Comparison of ENCODE assay signal across 24 cellular contexts in genomic region chr17:41111151-41111885, GRCh38. TPM values are rescaled to one million over a fixed set of nuclear protein-coding genes. Genes with fewer than 3 reads are reported as not detected.
DNase-seq lines count a peak whose midpoint lies in the region; ATAC-seq, FAIRE-seq and TF ChIP-seq lines count a peak whose summit lies in the region.
"Had no signal": no experiment of that assay in that cellular context is flagged by ENCODE, and none has a peak within 500 bp of the region (broad histone marks: within the 10 kb centered on the region; RNA-seq: fewer than 3 reads in every experiment).

No MANE protein-coding gene starts in this region.

- TF ChIP-seq POLR2A in HepG2 (IDR thresholded peaks at IDR 0.05; ENCODE audit: insufficient read depth in 1 of 2, low read depth in 2 of 2, low read length in 2 of 2) (no peak), right lobe of liver (IDR thresholded peaks at IDR 0.05) (no peak)

- H3K36me3 ChIP-seq in HepG2 (replicated peaks in 1 of 2; ENCODE audit: control insufficient read depth in 1 of 2, insufficient read depth in 2 of 2, low read length in 2 of 2) (no peaks in the 10 kb centered on the region), right lobe of liver (no peaks in the 10 kb centered on the region), SJCRH30 (no peaks in the 10 kb centered on the region)
- H3K36me3 ChIP-seq: BLaER1 had no signal

- no peaks in the 10 kb centered on the region for H3K79me2 ChIP-seq in HepG2 (ENCODE audit: insufficient read depth, low read length)

- TF ChIP-seq CTCF in HepG2 (CRISPR knock-in tag; IDR thresholded peaks at IDR 0.05), result no peak
- no peak for TF ChIP-seq CTCF in right lobe of liver (IDR thresholded peaks at IDR 0.05)
- no peak for TF ChIP-seq CTCF in mesothelial cell of epicardium (IDR thresholded peaks at IDR 0.05; ENCODE audit: unreplicated experiment)

- peaks cover 7% of the 10 kb centered on the region for H3K9me3 ChIP-seq in HepG2 (ENCODE audit: low read length)
- H3K9me3 ChIP-seq in right lobe of liver, result no peaks in the 10 kb centered on the region
- peaks cover 15% of the 10 kb centered on the region for H3K9me3 ChIP-seq in SJCRH30 (replicated peaks)

- no peak for ATAC-seq in HepG2
- no peak for ATAC-seq in right lobe of liver
- ATAC-seq in HG03280 (IDR thresholded peaks at IDR 0.05; ENCODE audit: unreplicated experiment), result no peak
- ATAC-seq: T-cell had no signal

- H3K4me3 ChIP-seq in HepG2 (replicated peaks in 1 of 3; ENCODE audit: insufficient read depth in 1 of 3, low read depth in 2 of 3, low read length in 3 of 3), result no peak overlapping the region
- no peak overlapping the region for H3K4me3 ChIP-seq in right lobe of liver
- H3K4me3 ChIP-seq in SJCRH30, result no peak overlapping the region
- H3K4me3 ChIP-seq: BLaER1 had no signal

- H3K27ac ChIP-seq in HepG2 (ENCODE audit: extremely low read length, insufficient read depth, low read length) (no peak overlapping the region), right lobe of liver (no peak overlapping the region), SJCRH30 (no peak overlapping the region)
- H3K27ac ChIP-seq: BLaER1, HL-60, KMS-11 had no signal

- no peak overlapping the region for H3K4me3 Mint-ChIP-seq in mesothelial cell of epicardium
- H3K4me3 Mint-ChIP-seq: CD4-positive, alpha-beta T cell; T-cell had no signal

- no peak overlapping the region for H2AFZ ChIP-seq in HepG2 (ENCODE audit: low read length)

- in situ Hi-C loops in HepG2 (cut with HindIII; ENCODE audit: extremely low pct_ligation_motif_present, low pct_unique_long_range_greater_than_20kb), result no loop called here

- no peak for DNase-seq in HepG2 (ENCODE audit: low spot score)
- no peak for DNase-seq in right lobe of liver
- DNase-seq in LHCN-M2 (ENCODE audit: low read depth), result peak; percentile 11
- DNase-seq in SJCRH30, result no peak
- DNase-seq in mesothelial cell of epicardium (ENCODE audit: low spot score in 2 of 2, unreplicated experiment in 2 of 2), result no peak
- DNase-seq: 8988T; CD4-positive, alpha-beta T cell; DND-41; NCI-H1105; NCI-H2029 treated with DMSO at 0.1 percent for 48 hours; NCI-H345; NCI-H524; NCI-H774; NK-92 treated with Interleukin-12 subunit alpha and Interleukin-12 subunit beta, amount 100 ng/mL, for 24 hours; T-cell had no signal

- H3K27me3 ChIP-seq in HepG2 (ENCODE audit: control insufficient read depth in 1 of 2, insufficient read depth in 2 of 2, low read length in 2 of 2) (peaks cover 4% of the 10 kb centered on the region in 2 experiments; a peak in 3 of 5 replicates), right lobe of liver (no peaks in the 10 kb centered on the region), SJCRH30 (no peaks in the 10 kb centered on the region)
- H3K27me3 ChIP-seq: BLaER1 had no signal

- no peaks in the 10 kb centered on the region for H3K4me1 ChIP-seq in HepG2 (ENCODE audit: insufficient read depth, low read length)
- H3K4me1 ChIP-seq in right lobe of liver, result no peaks in the 10 kb centered on the region
- H3K4me1 ChIP-seq in SJCRH30, result no peaks in the 10 kb centered on the region

- POLR2A ChIA-PET in HepG2 (lab: Yijun Ruan, JAX), result no interaction called here

- H3K4me2 ChIP-seq in HepG2 (ENCODE audit: low read depth, low read length), result no peak overlapping the region
- H3K4me2 ChIP-seq: BLaER1, KMS-11 had no signal

- TF ChIP-seq EP300 in HepG2 (IDR thresholded peaks at IDR 0.05; ENCODE audit: low read depth in 2 of 2, low read length in 2 of 2), result no peak
- TF ChIP-seq EP300 in HepG2 (CRISPR knock-in tag; IDR thresholded peaks at IDR 0.05; ENCODE audit: borderline replicate concordance), result no peak

- H3K9me3 Mint-ChIP-seq in mesothelial cell of epicardium, result peaks cover 23% of the 10 kb centered on the region

- no peaks in the 10 kb centered on the region for H3K27me3 Mint-ChIP-seq in mesothelial cell of epicardium (ENCODE audit: low read depth)

- peaks cover 4% of the 10 kb centered on the region for H3K36me3 Mint-ChIP-seq in mesothelial cell of epicardium

- no peak overlapping the region for H3K27ac Mint-ChIP-seq in mesothelial cell of epicardium
- H3K27ac Mint-ChIP-seq: CD4-positive, alpha-beta T cell; T-cell had no signal

- H3K4me1 Mint-ChIP-seq in mesothelial cell of epicardium, result peaks cover 11% of the 10 kb centered on the region

- no peak overlapping the region for H3K9ac ChIP-seq in HepG2 (ENCODE audit: insufficient read depth, low read depth, low read length)
- H3K9ac ChIP-seq: BLaER1, KMS-11 had no signal

- H4K20me1 ChIP-seq in HepG2 (ENCODE audit: insufficient read depth, low read length), result no peaks in the 10 kb centered on the region
- H4K20me1 ChIP-seq: BLaER1 had no signal

- intact Hi-C loops in HepG2 (cut with micrococcal nuclease; ENCODE audit: unreplicated experiment), result no loop called here
- intact Hi-C loops in right lobe of liver (cut with DNase I), result no loop called here

- BruUV-seq in HepG2 (replicated peaks; lab: Mats Ljungman, UMichigan), result no TSS peak

- FAIRE-seq in HepG2 (lab: Jason Lieb, UNC) (no peak), islet of Langerhans (lab: Jason Lieb, UNC) (peak; percentile 43)
- FAIRE-seq: GM12892 had no signal

- 44% methylated on average over 2 of the region's 2 CpGs for WGBS in HepG2 (ENCODE audit: low lambda C conversion rate)
- WGBS in right lobe of liver (ENCODE audit: insufficient coverage, low coverage, low lambda C conversion rate, missing lambda C conversion rate), result 54% methylated on average over 2 of the region's 2 CpGs

- CTCF ChIA-PET in HepG2 (lab: Yijun Ruan, JAX; ENCODE audit: low intra/inter-chr PET ratio, low total read pairs), result no interaction called here

- TF ChIP-seq RAD21 in HepG2 (CRISPR knock-in tag; IDR thresholded peaks at IDR 0.05), result no peak

RNA-seq across cellular contexts. Expression of gene KRTAP4-9, which starts 6.1 kb away (rescaled TPM):
- total RNA-seq in HepG2 (2016; rRNA removed; fragmentation: Illumina TruSeq; extraction: Trizol), result not detected in 2 replicates
- total RNA-seq in HepG2 (2016; cell fraction: cytosol; rRNA removed; fragmentation: Illumina TruSeq; extraction: Trizol; ENCODE audit: low read depth), result not detected in 2 replicates
- not detected in 2 replicates for total RNA-seq in HepG2 (2016; cell fraction: insoluble cytoplasmic fraction; rRNA removed; fragmentation: Illumina TruSeq; extraction: Trizol)
- not detected in 2 replicates for total RNA-seq in HepG2 (2016; cell fraction: membrane; rRNA removed; fragmentation: Illumina TruSeq; extraction: Trizol)
- not detected in 2 replicates for total RNA-seq in HepG2 (2016; cell fraction: nucleus; rRNA removed; fragmentation: Illumina TruSeq; extraction: Trizol)
- polyA plus RNA-seq in HepG2 (2011; rRNA removed), result not detected in 2 replicates
- not detected in 2 replicates for polyA plus RNA-seq in HepG2 (2011; cell fraction: cytosol; rRNA removed)
- not detected in 2 replicates for polyA plus RNA-seq in HepG2 (2011; cell fraction: nucleus; rRNA removed)
- polyA plus RNA-seq in HepG2 (2012), result not detected in 2 replicates
- polyA plus RNA-seq in HepG2 (2016; cell fraction: cytosol; fragmentation: Illumina TruSeq; extraction: Trizol; ENCODE audit: low read depth), result not detected in 2 replicates
- polyA plus RNA-seq in HepG2 (2016; cell fraction: insoluble cytoplasmic fraction; fragmentation: Illumina TruSeq; extraction: Trizol; ENCODE audit: low read depth), result not detected in 2 replicates
- polyA plus RNA-seq in HepG2 (2016; cell fraction: membrane; fragmentation: Illumina TruSeq; extraction: Trizol; ENCODE audit: low read depth), result not detected in 2 replicates
- not detected in 2 replicates for polyA plus RNA-seq in HepG2 (2016; cell fraction: nucleus; fragmentation: Illumina TruSeq; extraction: Trizol; ENCODE audit: insufficient read depth, low read depth)
- polyA minus RNA-seq in HepG2 (2011; rRNA and poly(A)+ RNA removed; ENCODE audit: low replicate concordance), result not detected in 2 replicates
- polyA minus RNA-seq in HepG2 (2011; cell fraction: cytosol; rRNA and poly(A)+ RNA removed), result not detected in 2 replicates
- polyA minus RNA-seq in HepG2 (2011; cell fraction: nucleus; rRNA and poly(A)+ RNA removed), result not detected in 2 replicates
- total RNA-seq in right lobe of liver, result not detected
- not detected in 2 replicates for total RNA-seq in LHCN-M2 (2014; rRNA removed)
- polyA plus RNA-seq in LHCN-M2 (2012), result not detected
- total RNA-seq in SJCRH30 (2014; rRNA removed; shearing (Covaris generic)), result not detected in 2 replicates
- total RNA-seq in mesothelial cell of epicardium, result not detected in 3 replicates
- total RNA-seq: CD4-positive, alpha-beta T cell; G401; H4; HT-29; T-cell had no signal

RNA-seq across cellular contexts. Expression of gene KRTAP4-11, which starts 6.9 kb away (rescaled TPM):
- not detected in 2 replicates for total RNA-seq in HepG2 (2016; rRNA removed; fragmentation: Illumina TruSeq; extraction: Trizol)
- not detected in 2 replicates for total RNA-seq in HepG2 (2016; cell fraction: cytosol; rRNA removed; fragmentation: Illumina TruSeq; extraction: Trizol; ENCODE audit: low read depth)
- not detected in 2 replicates for total RNA-seq in HepG2 (2016; cell fraction: insoluble cytoplasmic fraction; rRNA removed; fragmentation: Illumina TruSeq; extraction: Trizol)
- not detected in 2 replicates for total RNA-seq in HepG2 (2016; cell fraction: membrane; rRNA removed; fragmentation: Illumina TruSeq; extraction: Trizol)
- not detected in 2 replicates for total RNA-seq in HepG2 (2016; cell fraction: nucleus; rRNA removed; fragmentation: Illumina TruSeq; extraction: Trizol)
- not detected in 2 replicates for polyA plus RNA-seq in HepG2 (2011; rRNA removed)
- not detected in 2 replicates for polyA plus RNA-seq in HepG2 (2011; cell fraction: cytosol; rRNA removed)
- not detected in 2 replicates for polyA plus RNA-seq in HepG2 (2011; cell fraction: nucleus; rRNA removed)
- polyA plus RNA-seq in HepG2 (2012), result not detected in 2 replicates
- polyA plus RNA-seq in HepG2 (2016; cell fraction: cytosol; fragmentation: Illumina TruSeq; extraction: Trizol; ENCODE audit: low read depth), result not detected in 2 replicates
- not detected in 2 replicates for polyA plus RNA-seq in HepG2 (2016; cell fraction: insoluble cytoplasmic fraction; fragmentation: Illumina TruSeq; extraction: Trizol; ENCODE audit: low read depth)
- polyA plus RNA-seq in HepG2 (2016; cell fraction: membrane; fragmentation: Illumina TruSeq; extraction: Trizol; ENCODE audit: low read depth), result not detected in 2 replicates
- polyA plus RNA-seq in HepG2 (2016; cell fraction: nucleus; fragmentation: Illumina TruSeq; extraction: Trizol; ENCODE audit: insufficient read depth, low read depth), result not detected in 2 replicates
- not detected in 2 replicates for polyA minus RNA-seq in HepG2 (2011; rRNA and poly(A)+ RNA removed; ENCODE audit: low replicate concordance)
- not detected in 2 replicates for polyA minus RNA-seq in HepG2 (2011; cell fraction: cytosol; rRNA and poly(A)+ RNA removed)
- not detected in 2 replicates for polyA minus RNA-seq in HepG2 (2011; cell fraction: nucleus; rRNA and poly(A)+ RNA removed)
- total RNA-seq in right lobe of liver, result not detected
- not detected in 2 replicates for total RNA-seq in LHCN-M2 (2014; rRNA removed)
- polyA plus RNA-seq in LHCN-M2 (2012), result not detected
- not detected in 2 replicates for total RNA-seq in SJCRH30 (2014; rRNA removed; shearing (Covaris generic))
- total RNA-seq in mesothelial cell of epicardium, result not detected in 3 replicates
- total RNA-seq: CD4-positive, alpha-beta T cell; G401; H4; HT-29; T-cell had no signal

RNA-seq across cellular contexts. Expression of gene KRTAP4-16, which starts 9.3 kb away (rescaled TPM):
- total RNA-seq in HepG2 (2016; rRNA removed; fragmentation: Illumina TruSeq; extraction: Trizol) (not detected in 2 replicates), right lobe of liver (not detected), LHCN-M2 (2014; rRNA removed) (not detected in 2 replicates), mesothelial cell of epicardium (not detected in 3 replicates)
- not detected in 2 replicates for total RNA-seq in HepG2 (2016; cell fraction: cytosol; rRNA removed; fragmentation: Illumina TruSeq; extraction: Trizol; ENCODE audit: low read depth)
- total RNA-seq in HepG2 (2016; cell fraction: insoluble cytoplasmic fraction; rRNA removed; fragmentation: Illumina TruSeq; extraction: Trizol), result not detected in 2 replicates
- not detected in 2 replicates for total RNA-seq in HepG2 (2016; cell fraction: membrane; rRNA removed; fragmentation: Illumina TruSeq; extraction: Trizol)
- total RNA-seq in HepG2 (2016; cell fraction: nucleus; rRNA removed; fragmentation: Illumina TruSeq; extraction: Trizol), result not detected in 2 replicates
- polyA plus RNA-seq in HepG2 (2011; rRNA removed), result not detected in 2 replicates
- polyA plus RNA-seq in HepG2 (2011; cell fraction: cytosol; rRNA removed), result not detected in 2 replicates
- polyA plus RNA-seq in HepG2 (2011; cell fraction: nucleus; rRNA removed), result not detected in 2 replicates
- polyA plus RNA-seq in HepG2 (2012), result not detected in 2 replicates
- polyA plus RNA-seq in HepG2 (2016; cell fraction: cytosol; fragmentation: Illumina TruSeq; extraction: Trizol; ENCODE audit: low read depth), result not detected in 2 replicates
- not detected in 2 replicates for polyA plus RNA-seq in HepG2 (2016; cell fraction: insoluble cytoplasmic fraction; fragmentation: Illumina TruSeq; extraction: Trizol; ENCODE audit: low read depth)
- polyA plus RNA-seq in HepG2 (2016; cell fraction: membrane; fragmentation: Illumina TruSeq; extraction: Trizol; ENCODE audit: low read depth), result not detected in 2 replicates
- polyA plus RNA-seq in HepG2 (2016; cell fraction: nucleus; fragmentation: Illumina TruSeq; extraction: Trizol; ENCODE audit: insufficient read depth, low read depth), result not detected in 2 replicates
- polyA minus RNA-seq in HepG2 (2011; rRNA and poly(A)+ RNA removed; ENCODE audit: low replicate concordance), result not detected in 2 replicates
- not detected in 2 replicates for polyA minus RNA-seq in HepG2 (2011; cell fraction: cytosol; rRNA and poly(A)+ RNA removed)
- not detected in 2 replicates for polyA minus RNA-seq in HepG2 (2011; cell fraction: nucleus; rRNA and poly(A)+ RNA removed)
- 0.12 TPM for polyA plus RNA-seq in LHCN-M2 (2012)
- not detected in 2 replicates for total RNA-seq in SJCRH30 (2014; rRNA removed; shearing (Covaris generic))
- total RNA-seq: CD4-positive, alpha-beta T cell; G401; H4; HT-29; T-cell had no signal

RNA-seq across cellular contexts. Expression of gene KRTAP4-12, which starts 12.7 kb away (rescaled TPM):
- total RNA-seq in HepG2 (2016; rRNA removed; fragmentation: Illumina TruSeq; extraction: Trizol), result not detected in 2 replicates
- total RNA-seq in HepG2 (2016; cell fraction: cytosol; rRNA removed; fragmentation: Illumina TruSeq; extraction: Trizol; ENCODE audit: low read depth), result not detected in 2 replicates
- total RNA-seq in HepG2 (2016; cell fraction: insoluble cytoplasmic fraction; rRNA removed; fragmentation: Illumina TruSeq; extraction: Trizol), result not detected in 2 replicates
- not detected in 2 replicates for total RNA-seq in HepG2 (2016; cell fraction: membrane; rRNA removed; fragmentation: Illumina TruSeq; extraction: Trizol)
- not detected in 2 replicates for total RNA-seq in HepG2 (2016; cell fraction: nucleus; rRNA removed; fragmentation: Illumina TruSeq; extraction: Trizol)
- polyA plus RNA-seq in HepG2 (2011; rRNA removed), result not detected in 2 replicates
- polyA plus RNA-seq in HepG2 (2011; cell fraction: cytosol; rRNA removed), result not detected in 2 replicates
- polyA plus RNA-seq in HepG2 (2011; cell fraction: nucleus; rRNA removed), result not detected in 2 replicates
- polyA plus RNA-seq in HepG2 (2012), result not detected in 2 replicates
- not detected in 2 replicates for polyA plus RNA-seq in HepG2 (2016; cell fraction: cytosol; fragmentation: Illumina TruSeq; extraction: Trizol; ENCODE audit: low read depth)
- not detected in 2 replicates for polyA plus RNA-seq in HepG2 (2016; cell fraction: insoluble cytoplasmic fraction; fragmentation: Illumina TruSeq; extraction: Trizol; ENCODE audit: low read depth)
- polyA plus RNA-seq in HepG2 (2016; cell fraction: membrane; fragmentation: Illumina TruSeq; extraction: Trizol; ENCODE audit: low read depth), result not detected in 2 replicates
- not detected in 2 replicates for polyA plus RNA-seq in HepG2 (2016; cell fraction: nucleus; fragmentation: Illumina TruSeq; extraction: Trizol; ENCODE audit: insufficient read depth, low read depth)
- polyA minus RNA-seq in HepG2 (2011; rRNA and poly(A)+ RNA removed; ENCODE audit: low replicate concordance), result not detected in 2 replicates
- polyA minus RNA-seq in HepG2 (2011; cell fraction: cytosol; rRNA and poly(A)+ RNA removed), result not detected in 2 replicates
- polyA minus RNA-seq in HepG2 (2011; cell fraction: nucleus; rRNA and poly(A)+ RNA removed), result not detected in 2 replicates
- total RNA-seq in right lobe of liver, result not detected
- not detected in 2 replicates for total RNA-seq in LHCN-M2 (2014; rRNA removed)
- polyA plus RNA-seq in LHCN-M2 (2012), result not detected
- total RNA-seq in SJCRH30 (2014; rRNA removed; shearing (Covaris generic)), result 0.22 TPM in 1 of 2 replicates, not detected in the other
- not detected in 3 replicates for total RNA-seq in mesothelial cell of epicardium
- total RNA-seq: CD4-positive, alpha-beta T cell; G401; H4; HT-29; T-cell had no signal

RNA-seq across cellular contexts. Expression of gene KRTAP4-8, which starts 13.4 kb away (rescaled TPM):
- not detected in 2 replicates for total RNA-seq in HepG2 (2016; rRNA removed; fragmentation: Illumina TruSeq; extraction: Trizol)
- total RNA-seq in HepG2 (2016; cell fraction: cytosol; rRNA removed; fragmentation: Illumina TruSeq; extraction: Trizol; ENCODE audit: low read depth), result not detected in 2 replicates
- not detected in 2 replicates for total RNA-seq in HepG2 (2016; cell fraction: insoluble cytoplasmic fraction; rRNA removed; fragmentation: Illumina TruSeq; extraction: Trizol)
- not detected in 2 replicates for total RNA-seq in HepG2 (2016; cell fraction: membrane; rRNA removed; fragmentation: Illumina TruSeq; extraction: Trizol)
- total RNA-seq in HepG2 (2016; cell fraction: nucleus; rRNA removed; fragmentation: Illumina TruSeq; extraction: Trizol), result not detected in 2 replicates
- polyA plus RNA-seq in HepG2 (2011; rRNA removed), result not detected in 2 replicates
- polyA plus RNA-seq in HepG2 (2011; cell fraction: cytosol; rRNA removed), result not detected in 2 replicates
- not detected in 2 replicates for polyA plus RNA-seq in HepG2 (2011; cell fraction: nucleus; rRNA removed)
- polyA plus RNA-seq in HepG2 (2012), result not detected in 2 replicates
- not detected in 2 replicates for polyA plus RNA-seq in HepG2 (2016; cell fraction: cytosol; fragmentation: Illumina TruSeq; extraction: Trizol; ENCODE audit: low read depth)
- not detected in 2 replicates for polyA plus RNA-seq in HepG2 (2016; cell fraction: insoluble cytoplasmic fraction; fragmentation: Illumina TruSeq; extraction: Trizol; ENCODE audit: low read depth)
- not detected in 2 replicates for polyA plus RNA-seq in HepG2 (2016; cell fraction: membrane; fragmentation: Illumina TruSeq; extraction: Trizol; ENCODE audit: low read depth)
- not detected in 2 replicates for polyA plus RNA-seq in HepG2 (2016; cell fraction: nucleus; fragmentation: Illumina TruSeq; extraction: Trizol; ENCODE audit: insufficient read depth, low read depth)
- not detected in 2 replicates for polyA minus RNA-seq in HepG2 (2011; rRNA and poly(A)+ RNA removed; ENCODE audit: low replicate concordance)
- not detected in 2 replicates for polyA minus RNA-seq in HepG2 (2011; cell fraction: cytosol; rRNA and poly(A)+ RNA removed)
- not detected in 2 replicates for polyA minus RNA-seq in HepG2 (2011; cell fraction: nucleus; rRNA and poly(A)+ RNA removed)
- total RNA-seq in right lobe of liver, result not detected
- total RNA-seq in LHCN-M2 (2014; rRNA removed), result not detected in 2 replicates
- not detected for polyA plus RNA-seq in LHCN-M2 (2012)
- total RNA-seq in SJCRH30 (2014; rRNA removed; shearing (Covaris generic)), result not detected in 2 replicates
- total RNA-seq in mesothelial cell of epicardium, result not detected in 3 replicates
- total RNA-seq: CD4-positive, alpha-beta T cell; G401; H4; HT-29; T-cell had no signal
